In genomic region chr5:77946381-77947050, GRCh38 we compare ENCODE assay signal across 18 cellular contexts.
DNase-seq lines count a peak whose midpoint lies in the region; TF ChIP-seq lines count a peak whose summit lies in the region.
"Had no signal": no experiment of that assay in that cellular context is flagged by ENCODE, and none has a peak within 500 bp of the region (broad histone marks: within the 10 kb centered on the region; RNA-seq: fewer than 3 reads in every experiment).

No MANE protein-coding gene starts in this region.

- TF ChIP-seq POLR2A in spleen (IDR thresholded peaks at IDR 0.05): no peak

- H3K9me3 ChIP-seq in AG04450 (ENCODE audit: control insufficient read depth, insufficient read depth, low read length) (no peaks in the 10 kb centered on the region), spleen (no peaks in the 10 kb centered on the region)
- H3K9me3 ChIP-seq: thoracic aorta had no signal

- TF ChIP-seq CTCF in AG04450 (IDR thresholded peaks at IDR 0.05; ENCODE audit: low read depth, low read length) (0 out of 2 replicates have a peak, but pooled peaks have one; percentile 12), LNCAP (IDR thresholded peaks at IDR 0.05) (peak; percentile 47), chondrocyte (IDR thresholded peaks at IDR 0.05) (peak; percentile 26), spleen (IDR thresholded peaks at IDR 0.05 in 8 of 11, conservative IDR thresholded peaks at IDR 0.05 in 3 of 11) (no peak), progenitor cell of endocrine pancreas (IDR thresholded peaks at IDR 0.05; ENCODE audit: unreplicated experiment) (no peak)

- CTCF ChIA-PET in AG04450 (lab: Charles Lee): no interaction called here

- no peaks in the 10 kb centered on the region for H3K36me3 ChIP-seq in spleen
- H3K36me3 ChIP-seq: thoracic aorta had no signal

- peaks cover 25% of the 10 kb centered on the region for H3K27me3 ChIP-seq in AG04450 (ENCODE audit: control insufficient read depth, insufficient read depth, low read length)
- H3K27me3 ChIP-seq in spleen (replicated peaks in 1 of 7): peaks cover 0 to 4% (median 0%) of the 10 kb centered on the region in 7 donors

- H3K36me3 Mint-ChIP-seq in chondrocyte (ENCODE audit: low read depth) (no peaks in the 10 kb centered on the region), progenitor cell of endocrine pancreas (ENCODE audit: insufficient read depth) (no peaks in the 10 kb centered on the region)

- H3K4me1 ChIP-seq in spleen: no peaks in the 10 kb centered on the region

- no peaks in the 10 kb centered on the region for H3K9me3 Mint-ChIP-seq in chondrocyte (ENCODE audit: low read depth)
- no peaks in the 10 kb centered on the region for H3K9me3 Mint-ChIP-seq in progenitor cell of endocrine pancreas (ENCODE audit: low read depth)
- H3K9me3 Mint-ChIP-seq: activated naive CD8-positive, alpha-beta T cell treated with anti-CD3 and anti-CD28 coated beads, Interleukin-2, amount 50 U/mL, for 24 hours; central memory CD8-positive, alpha-beta T cell; endodermal cell had no signal

- H3K4me3 ChIP-seq in AG04450 (ENCODE audit: low read depth, low read length): no peak overlapping the region
- H3K4me3 ChIP-seq in spleen: no peak overlapping the region
- H3K4me3 ChIP-seq: SK-N-MC, thoracic aorta had no signal

- H3K4me3 Mint-ChIP-seq in chondrocyte (ENCODE audit: unreplicated experiment): no peak overlapping the region
- no peak overlapping the region for H3K4me3 Mint-ChIP-seq in progenitor cell of endocrine pancreas (ENCODE audit: low read depth)
- H3K4me3 Mint-ChIP-seq: activated naive CD8-positive, alpha-beta T cell treated with anti-CD3 and anti-CD28 coated beads, Interleukin-2, amount 50 U/mL, for 24 hours; central memory CD8-positive, alpha-beta T cell; endodermal cell; nephron had no signal

- intact Hi-C loops in spleen (cut with DNase I; ENCODE audit: low total_unique reads): no loop called here

- H3K27me3 Mint-ChIP-seq in chondrocyte (ENCODE audit: low read depth) (peaks cover 23% of the 10 kb centered on the region), progenitor cell of endocrine pancreas (peaks cover 28% of the 10 kb centered on the region)

- H3K27ac ChIP-seq in AG04450 (ENCODE audit: low read depth, low read length) (no peak overlapping the region), spleen (no peak overlapping the region)
- H3K27ac ChIP-seq: SK-N-MC, thoracic aorta had no signal

- H3K27ac Mint-ChIP-seq in chondrocyte (ENCODE audit: unreplicated experiment) (no peak overlapping the region), progenitor cell of endocrine pancreas (no peak overlapping the region)
- H3K27ac Mint-ChIP-seq: activated naive CD8-positive, alpha-beta T cell treated with anti-CD3 and anti-CD28 coated beads, Interleukin-2, amount 50 U/mL, for 24 hours; endodermal cell; nephron had no signal

- DNase-seq in AG04450 (ENCODE audit: low read depth, low spot score) (no peak), NCI-H524 treated with DMSO at 0.1 percent for 48 hours (lab: John Stamatoyannopoulos, UW) (peak; percentile 7), chondrocyte (ENCODE audit: low spot score) (no peak), NCI-H1048 (lab: John Stamatoyannopoulos, UW) (no peak), spleen (no peak), progenitor cell of endocrine pancreas (ENCODE audit: low spot score, unreplicated experiment) (no peak)
- no peak for DNase-seq in activated CD4-positive, alpha-beta T cell treated with anti-CD3 and anti-CD28 coated beads for 4 hours
- DNase-seq: ACHN; activated CD4-positive, alpha-beta T cell treated with anti-CD3 and anti-CD28 coated beads, Interleukin-2, amount 50 U/mL, for 48 hours; activated naive CD8-positive, alpha-beta T cell treated with anti-CD3 and anti-CD28 coated beads, Interleukin-2, amount 50 U/mL, for 24 hours; endodermal cell; mammary epithelial cell; stimulated activated CD4-positive, alpha-beta T cell treated with anti-CD3 and anti-CD28 coated beads, Interleukin-1b, Interleukin-23, amount 100 ng/mL, for 48 hours had no signal

- 66 to 76% (median 74%) methylated on average over 4 of the region's 4 CpGs for WGBS in spleen, 5 donors

- H3K4me1 Mint-ChIP-seq in chondrocyte (ENCODE audit: low read depth) (peaks cover 5% of the 10 kb centered on the region), progenitor cell of endocrine pancreas (ENCODE audit: low read depth) (no peaks in the 10 kb centered on the region)
- H3K4me1 Mint-ChIP-seq: activated naive CD8-positive, alpha-beta T cell treated with anti-CD3 and anti-CD28 coated beads, Interleukin-2, amount 50 U/mL, for 24 hours; central memory CD8-positive, alpha-beta T cell; endodermal cell; nephron had no signal

- POLR2A ChIA-PET in AG04450 (lab: Yijun Ruan, JAX): no interaction called here

Comparison
In these comparisons a context has a peak if more than half of its experiments do, and no peak if none do; other contexts are left out.
1. CTCF ChIP-seq: peak in AG04450 (single experiment), LNCAP (single experiment) and chondrocyte (single experiment); none in spleen (0 of 11) and progenitor cell of endocrine pancreas (single experiment).